In the genomic region with DNA sequence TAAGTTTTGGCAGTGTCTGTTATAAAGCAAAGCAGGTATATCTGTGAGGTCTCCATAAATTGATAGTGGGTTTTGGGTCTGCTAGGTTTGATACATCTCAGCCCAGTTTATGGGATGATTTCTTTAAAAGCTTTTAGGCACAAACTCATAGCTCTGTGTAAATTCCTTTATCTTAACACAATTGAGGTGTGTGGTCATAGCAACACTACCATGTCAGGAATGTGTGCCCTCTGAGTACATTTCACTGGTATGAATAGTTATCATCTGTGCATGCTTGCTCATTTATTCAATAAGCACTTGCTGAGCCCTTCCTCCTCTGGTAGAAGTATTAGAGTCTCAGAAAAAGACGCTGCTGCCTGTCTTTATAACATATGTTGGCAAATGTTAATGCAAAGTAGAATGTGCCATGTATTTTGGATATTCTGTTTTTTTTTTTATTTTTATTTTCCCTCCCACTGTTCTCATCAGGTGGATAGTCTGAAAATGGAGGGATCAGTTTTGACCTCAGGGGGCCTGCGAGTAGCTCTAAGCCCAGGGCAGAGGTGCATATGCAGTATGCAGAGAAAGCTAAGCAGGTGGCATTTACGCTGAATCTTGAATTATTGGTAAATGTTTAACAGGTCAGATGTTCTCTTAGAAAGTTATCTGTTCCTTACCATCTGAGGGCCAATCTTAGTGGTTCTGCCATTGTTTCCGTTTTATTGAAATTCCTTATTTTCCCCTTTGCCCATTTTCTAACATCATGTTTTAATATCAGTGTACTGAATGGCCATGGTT, we compare ENCODE assay signal across 17 cellular contexts.
DNase-seq lines count a peak whose midpoint lies in the region; ATAC-seq, FAIRE-seq and TF ChIP-seq lines count a peak whose summit lies in the region.
"Had no signal": no experiment of that assay in that cellular context is flagged by ENCODE, and none has a peak within 500 bp of the region (broad histone marks: within the 10 kb centered on the region; RNA-seq: fewer than 3 reads in every experiment).

No MANE protein-coding gene starts in this region.

- no peak overlapping the region for H3K18ac ChIP-seq in neuronal stem cell (ENCODE audit: low read length)

- H3K4me2 ChIP-seq in A549 (no peak overlapping the region), neuronal stem cell (ENCODE audit: insufficient read depth, low read length, poor library complexity, severe bottlenecking) (no peak overlapping the region)

- H3K4ac ChIP-seq in neuronal stem cell (ENCODE audit: low read length): no peak overlapping the region

- WGBS in A549 (ENCODE audit: missing lambda C conversion rate): 80% methylated on average over 4 of the region's 4 CpGs
- 91 to 93% methylated on average over 3 to 4 of the region's 4 CpGs for WGBS in gastroesophageal sphincter (ENCODE audit: low coverage in 1 of 2), 2 donors
- WGBS in neuronal stem cell (ENCODE audit: extremely low coverage in 2 of 2, insufficient read length in 2 of 2, insufficient replicate concordance in 1 of 2), 2 donors: no CpG with 5 or more reads among the region's 4 CpGs

- no peaks in the 10 kb centered on the region for H3K27me3 ChIP-seq in gastroesophageal sphincter
- H3K27me3 ChIP-seq in neuronal stem cell (ENCODE audit: control insufficient read depth in 3 of 3, insufficient read depth in 3 of 3, low read depth in 1 of 3, low read length in 3 of 3): no peaks in the 10 kb centered on the region
- H3K27me3 ChIP-seq: Peyer's patch, right lobe of liver, testis had no signal

- no peak overlapping the region for H2BK5ac ChIP-seq in neuronal stem cell (ENCODE audit: low read length)

- no peak for TF ChIP-seq RAD21 in A549 (conservative IDR thresholded peaks at IDR 0.05 in 1 of 2, IDR thresholded peaks at IDR 0.05 in 1 of 2)

- DNase-seq in A549 (ENCODE audit: low read depth in 1 of 2, low spot score in 1 of 2) (peak in 1 of 2 experiments; percentile 18), HS-5 (ENCODE audit: low read depth) (peak; percentile 64), astrocyte of the hippocampus (ENCODE audit: low read depth, low spot score) (peak; percentile 85), iris pigment epithelial cell (ENCODE audit: low read depth) (peak; percentile 89), neuronal stem cell (ENCODE audit: low spot score) (no peak), NCI-H2227 (lab: John Stamatoyannopoulos, UW; ENCODE audit: unreplicated experiment) (no peak), middle frontal gyrus (ENCODE audit: extremely low spot score, low spot score) (no peak)
- DNase-seq: activated CD8-positive, alpha-beta memory T cell treated with anti-CD3 and anti-CD28 coated beads, Interleukin-2, amount 10 ng/mL, durations not matched to agents 7 days and 5 days; activated naive CD8-positive, alpha-beta T cell treated with anti-CD3 and anti-CD28 coated beads, Interleukin-2, amount 10 ng/mL, durations not matched to agents 7 days and 5 days; effector memory CD8-positive, alpha-beta T cell; NCI-H345; Peyer's patch; right lobe of liver; testis had no signal

- TF ChIP-seq EP300 in A549 (IDR thresholded peaks at IDR 0.05): no peak
- TF ChIP-seq EP300 in gastroesophageal sphincter (IDR thresholded peaks at IDR 0.05): no peak

- H3K36me3 ChIP-seq in gastroesophageal sphincter (peaks cover 0 to 54% of the 10 kb centered on the region in 2 donors), neuronal stem cell (replicated peaks in 1 of 2; ENCODE audit: control insufficient read depth in 2 of 2, insufficient read depth in 2 of 2, low read length in 2 of 2) (peaks cover 0 to 10% of the 10 kb centered on the region in 2 donors)

- H2BK15ac ChIP-seq in neuronal stem cell (ENCODE audit: low read length): no peak overlapping the region

- FAIRE-seq in A549 (lab: Jason Lieb, UNC): peak; percentile 32
- FAIRE-seq: A204.1, GM18507 had no signal

- H3K9me3 ChIP-seq in A549 (no peaks in the 10 kb centered on the region), gastroesophageal sphincter (no peaks in the 10 kb centered on the region), neuronal stem cell (replicated peaks in 1 of 2; ENCODE audit: control insufficient read depth in 2 of 2, insufficient read depth in 1 of 2, low read depth in 1 of 2, low read length in 2 of 2) (no peaks in the 10 kb centered on the region)
- H3K9me3 ChIP-seq: Peyer's patch, right lobe of liver, testis had no signal

- no peak overlapping the region for H2AFZ ChIP-seq in neuronal stem cell (ENCODE audit: low read length)

- H3K79me1 ChIP-seq in neuronal stem cell (ENCODE audit: low read depth, low read length): no peaks in the 10 kb centered on the region

- H3K9ac ChIP-seq in neuronal stem cell (ENCODE audit: low read depth, low read length, poor library complexity): no peak overlapping the region

- TF ChIP-seq POLR2A in A549 (IDR thresholded peaks at IDR 0.05; ENCODE audit: low read length): no peak
- TF ChIP-seq POLR2A in gastroesophageal sphincter (IDR thresholded peaks at IDR 0.05): no peak

- no peak overlapping the region for H2BK12ac ChIP-seq in neuronal stem cell (ENCODE audit: low read length)

- H3K4me1 ChIP-seq in A549: peaks cover 24% of the 10 kb centered on the region; the same call in 2 of the 3 replicates
- no peaks in the 10 kb centered on the region for H3K4me1 ChIP-seq in gastroesophageal sphincter
- H3K4me1 ChIP-seq in neuronal stem cell (ENCODE audit: control insufficient read depth in 2 of 2, insufficient read depth in 1 of 2, low read depth in 1 of 2, low read length in 2 of 2): peaks cover 3 to 54% of the 10 kb centered on the region in 2 donors
- H3K4me1 ChIP-seq: Peyer's patch, right lobe of liver, testis had no signal

- no peak overlapping the region for H3K27ac ChIP-seq in A549
- no peak overlapping the region for H3K27ac ChIP-seq in gastroesophageal sphincter
- no peak overlapping the region for H3K27ac ChIP-seq in neuronal stem cell (replicated peaks; ENCODE audit: low read length)
- H3K27ac ChIP-seq: Peyer's patch, right lobe of liver, testis had no signal

- H3K14ac ChIP-seq in neuronal stem cell (ENCODE audit: low read length): no peak overlapping the region

- POLR2A ChIA-PET in A549 (lab: Yijun Ruan, JAX): no interaction called here

- peak; percentile 59 to 76; a peak in 5 of 6 replicates for ATAC-seq in A549
- no peak for ATAC-seq in gastroesophageal sphincter
- ATAC-seq: activated CD8-positive, alpha-beta memory T cell treated with anti-CD3 and anti-CD28 coated beads, Interleukin-2, amount 10 ng/mL, durations not matched to agents 7 days and 5 days; effector memory CD8-positive, alpha-beta T cell; right lobe of liver had no signal

- H4K8ac ChIP-seq in neuronal stem cell (ENCODE audit: low read depth, low read length): no peak overlapping the region

- H2AK5ac ChIP-seq in neuronal stem cell (ENCODE audit: low read depth, low read length): no peak overlapping the region

- no peak overlapping the region for H4K91ac ChIP-seq in neuronal stem cell (ENCODE audit: low read depth, low read length, poor library complexity)

- no peak overlapping the region for H2BK120ac ChIP-seq in neuronal stem cell (ENCODE audit: low read depth, low read length)

- CTCF ChIA-PET in A549 (lab: Yijun Ruan, JAX): interaction anchor here (0.5 to 1.5 kb wide), 4 partner anchors 10 to 203 kb away, joined by 3 to 6 read pairs (median 3); no protein-coding TSS in a partner anchor

- TF ChIP-seq CTCF in A549 (IDR thresholded peaks at IDR 0.05) (no peak), gastroesophageal sphincter (IDR thresholded peaks at IDR 0.05) (no peak)

- H3K23ac ChIP-seq in neuronal stem cell (ENCODE audit: low read depth, low read length, poor library complexity): no peak overlapping the region

- no peak overlapping the region for H3K4me3 ChIP-seq in A549
- H3K4me3 ChIP-seq in gastroesophageal sphincter: no peak overlapping the region
- H3K4me3 ChIP-seq in neuronal stem cell (ENCODE audit: low read length in 2 of 2): no peak overlapping the region
- H3K4me3 ChIP-seq: Peyer's patch, right lobe of liver, testis had no signal

TF ChIP-seq in A549, 52 proteins besides CTCF, POLR2A, EP300 and RAD21:
- no peak for TF ChIP-seq SMC3 (IDR thresholded peaks at IDR 0.05)
- TF ChIP-seq, protein P1, sequence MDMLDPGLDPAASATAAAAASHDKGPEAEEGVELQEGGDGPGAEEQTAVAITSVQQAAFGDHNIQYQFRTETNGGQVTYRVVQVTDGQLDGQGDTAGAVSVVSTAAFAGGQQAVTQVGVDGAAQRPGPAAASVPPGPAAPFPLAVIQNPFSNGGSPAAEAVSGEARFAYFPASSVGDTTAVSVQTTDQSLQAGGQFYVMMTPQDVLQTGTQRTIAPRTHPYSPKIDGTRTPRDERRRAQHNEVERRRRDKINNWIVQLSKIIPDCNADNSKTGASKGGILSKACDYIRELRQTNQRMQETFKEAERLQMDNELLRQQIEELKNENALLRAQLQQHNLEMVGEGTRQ (IDR thresholded peaks at IDR 0.05): no peak
- no peak for TF ChIP-seq POLR2AphosphoS2 (conservative IDR thresholded peaks at IDR 0.05; ENCODE audit: low read length)
- TF ChIP-seq ZFP36 (IDR thresholded peaks at IDR 0.05; ENCODE audit: borderline replicate concordance, partially characterized antibody): no peak
- TF ChIP-seq, protein P2, sequence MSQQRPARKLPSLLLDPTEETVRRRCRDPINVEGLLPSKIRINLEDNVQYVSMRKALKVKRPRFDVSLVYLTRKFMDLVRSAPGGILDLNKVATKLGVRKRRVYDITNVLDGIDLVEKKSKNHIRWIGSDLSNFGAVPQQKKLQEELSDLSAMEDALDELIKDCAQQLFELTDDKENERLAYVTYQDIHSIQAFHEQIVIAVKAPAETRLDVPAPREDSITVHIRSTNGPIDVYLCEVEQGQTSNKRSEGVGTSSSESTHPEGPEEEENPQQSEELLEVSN (IDR thresholded peaks at IDR 0.05; ENCODE audit: borderline replicate concordance, low read depth): no peak
- no peak for TF ChIP-seq KDM5A (IDR thresholded peaks at IDR 0.05)
- no peak for TF ChIP-seq CHD4 (IDR thresholded peaks at IDR 0.05; ENCODE audit: borderline replicate concordance)
- TF ChIP-seq NPAS2 (CRISPR knock-in tag; IDR thresholded peaks at IDR 0.05; ENCODE audit: borderline replicate concordance): no peak
- TF ChIP-seq HOXA7 (CRISPR knock-in tag; IDR thresholded peaks at IDR 0.05): no peak
- TF ChIP-seq RCOR1 (IDR thresholded peaks at IDR 0.05; ENCODE audit: low read depth, low read length): no peak
- TF ChIP-seq MYC (IDR thresholded peaks at IDR 0.05; ENCODE audit: borderline replicate concordance, low read length): no peak
- TF ChIP-seq FOSL2 (IDR thresholded peaks at IDR 0.05): no peak
- TF ChIP-seq FOSL2 (CRISPR knock-in tag; IDR thresholded peaks at IDR 0.05): no peak
- TF ChIP-seq, protein P3, sequence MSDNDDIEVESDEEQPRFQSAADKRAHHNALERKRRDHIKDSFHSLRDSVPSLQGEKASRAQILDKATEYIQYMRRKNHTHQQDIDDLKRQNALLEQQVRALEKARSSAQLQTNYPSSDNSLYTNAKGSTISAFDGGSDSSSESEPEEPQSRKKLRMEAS (IDR thresholded peaks at IDR 0.05): no peak
- no peak for TF ChIP-seq NFE2L2 (conservative IDR thresholded peaks at IDR 0.05; ENCODE audit: low read length)

Comparison
In these comparisons a context has a peak if more than half of its experiments do, and no peak if none do; other contexts are left out.
1. DNase-seq: peak in HS-5 (single experiment), astrocyte of the hippocampus (single experiment) and iris pigment epithelial cell (single experiment); none in neuronal stem cell (single experiment), NCI-H2227 (single experiment) and middle frontal gyrus (single experiment).